8 cellular contexts compared by ENCODE assay signal in the genomic region with DNA sequence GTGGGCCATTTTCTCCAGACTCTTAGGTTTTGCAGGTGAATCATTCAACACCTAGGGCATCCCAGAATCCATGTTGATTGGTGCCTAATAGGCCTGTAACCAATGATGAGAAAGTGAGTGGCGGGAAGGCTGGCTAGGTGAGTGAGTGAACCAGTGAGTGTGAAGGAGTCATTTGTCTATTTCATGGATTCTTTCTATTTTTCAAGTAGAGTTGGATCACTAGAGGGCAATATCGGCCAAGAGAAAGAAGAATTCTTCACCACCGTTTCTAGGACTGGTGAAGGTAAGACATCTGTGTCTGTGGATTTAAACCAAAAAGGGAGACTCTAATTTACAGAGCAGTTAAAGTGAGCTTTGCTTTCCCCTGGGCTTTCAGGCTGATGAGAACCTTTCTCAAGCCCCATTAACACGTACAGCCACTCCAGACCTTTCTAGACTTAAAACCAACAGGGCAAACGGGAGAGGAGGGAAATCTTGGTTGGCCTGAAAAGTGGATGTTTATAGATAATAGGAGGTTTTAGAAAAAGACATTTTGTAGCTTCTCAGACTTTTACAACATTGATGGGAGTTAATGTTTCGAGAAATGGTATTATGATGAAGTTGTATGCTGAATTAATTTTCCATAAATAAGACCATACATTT.
A peak's percentile ranks its signal among the peaks of the same experiment; 100 is the strongest.
DNase-seq lines count a peak whose midpoint lies in the region; ATAC-seq, FAIRE-seq and TF ChIP-seq lines count a peak whose summit lies in the region.

No MANE protein-coding gene starts in this region.

- H3K27me3 ChIP-seq in NT2/D1 (ENCODE audit: insufficient read depth, insufficient read length) (no peaks in the 10 kb centered on the region), H1 (replicated peaks in 1 of 4; ENCODE audit: control insufficient read depth in 3 of 4, extremely low read depth in 1 of 4, insufficient read depth in 3 of 4, low read length in 3 of 4) (no peaks in the 10 kb centered on the region), neural progenitor cell (no peaks in the 10 kb centered on the region)

- H3K27ac ChIP-seq in H1 (ENCODE audit: low read depth, low read length) = no peak overlapping the region
- no peak overlapping the region for H3K27ac ChIP-seq in neural progenitor cell

- ATAC-seq in HG02678 (IDR thresholded peaks at IDR 0.05; ENCODE audit: unreplicated experiment) (peak; percentile 48), HG03159 (IDR thresholded peaks at IDR 0.05; ENCODE audit: unreplicated experiment) (no peak)

- H3K4me1 ChIP-seq in NT2/D1 (ENCODE audit: insufficient read depth, insufficient read length) (peaks cover 8% of the 10 kb centered on the region), H1 (replicated peaks in 1 of 4; ENCODE audit: control insufficient read depth in 3 of 4, insufficient read depth in 4 of 4, low read length in 3 of 4) (peaks cover 0 to 10% (median 2%) of the 10 kb centered on the region in 4 experiments; a peak in 4 of 7 replicates), neural progenitor cell (peaks cover 7% of the 10 kb centered on the region)

- peaks cover 9% of the 10 kb centered on the region for H3K4me1 Mint-ChIP-seq in neural progenitor cell

- TF ChIP-seq RAD21 in H1 (IDR thresholded peaks at IDR 0.05 in 1 of 2, conservative IDR thresholded peaks at IDR 0.05 in 1 of 2; ENCODE audit: low read depth in 2 of 2, low read length in 2 of 2) = peak; percentile 83 to 85

- H3K14ac ChIP-seq in H1 (ENCODE audit: insufficient read length) = no peak overlapping the region

- no peak for FAIRE-seq in H1 (lab: Jason Lieb, UNC)

- H4K8ac ChIP-seq in H1 (ENCODE audit: extremely low read depth, insufficient read depth, low read length) = no peak overlapping the region

- no peak overlapping the region for H3K18ac ChIP-seq in H1 (ENCODE audit: extremely low read depth, low read length)

- no peak overlapping the region for H2AK5ac ChIP-seq in H1 (ENCODE audit: low read depth, low read length)

- DNase-seq in NCI-H510A treated with DMSO at 0.1 percent for 48 hours (lab: John Stamatoyannopoulos, UW) (peak; percentile 24), NCI-H510A (lab: John Stamatoyannopoulos, UW) (no peak), NT2/D1 (ENCODE audit: low read depth, low spot score) (peak; percentile 38), H1 (ENCODE audit: low read depth in 1 of 2, low spot score in 2 of 2) (no peak), neural progenitor cell (ENCODE audit: low spot score) (peak; percentile 57), activated T-cell treated with anti-CD3 and anti-CD28 coated beads for 4 hours (no peak)

- H3K4me2 ChIP-seq in H1 (ENCODE audit: insufficient read depth in 1 of 2, low read depth in 2 of 2, low read length in 2 of 2) (no peak overlapping the region), neural progenitor cell (no peak overlapping the region)

- CTCF ChIA-PET in H1 (lab: Charles Lee; ENCODE audit: partially characterized antibody) = interaction anchor here (0.7 to 5.4 kb wide), 42 partner anchors 8 to 571 kb away, joined by 3 to 74 read pairs (median 4); no protein-coding TSS in a partner anchor

- H3K36me3 ChIP-seq in NT2/D1 (ENCODE audit: insufficient read depth, insufficient read length, low read length) (no peaks in the 10 kb centered on the region), H1 (ENCODE audit: control insufficient read depth in 2 of 4, insufficient read depth in 4 of 4, low read length in 3 of 4) (no peaks in the 10 kb centered on the region), neural progenitor cell (no peaks in the 10 kb centered on the region)

- no peak overlapping the region for H3K23ac ChIP-seq in H1 (ENCODE audit: insufficient read length)

- no peaks in the 10 kb centered on the region for H3K23me2 ChIP-seq in H1 (ENCODE audit: low read depth, low read length)

- H3K79me2 ChIP-seq in H1 (ENCODE audit: control insufficient read depth in 1 of 2, insufficient read depth in 2 of 2, low read length in 2 of 2) (no peaks in the 10 kb centered on the region), neural progenitor cell (ENCODE audit: low read depth) (no peaks in the 10 kb centered on the region)

- H2AFZ ChIP-seq in H1 (ENCODE audit: low read length) (no peak overlapping the region), neural progenitor cell (replicated peaks) (no peak overlapping the region)

- no peak overlapping the region for H2BK12ac ChIP-seq in H1 (ENCODE audit: low read depth, low read length)

- H3K4ac ChIP-seq in H1 (replicated peaks; ENCODE audit: insufficient read length, low read depth, low read length) = no peak overlapping the region

- H3K9ac ChIP-seq in NT2/D1 (ENCODE audit: insufficient read length, low read depth) (no peak overlapping the region), H1 (replicated peaks in 1 of 4; ENCODE audit: extremely low read depth in 1 of 4, low read depth in 3 of 4, low read length in 3 of 4) (no peak overlapping the region), neural progenitor cell (no peak overlapping the region)

- no peaks in the 10 kb centered on the region for H3K79me1 ChIP-seq in H1 (ENCODE audit: low read depth, low read length)

- POLR2A ChIA-PET in H1 (lab: Charles Lee; ENCODE audit: partially characterized antibody) = no interaction called here

- WGBS in H1 (ENCODE audit: extremely low coverage in 1 of 2, insufficient coverage in 1 of 2, insufficient read length in 1 of 2, insufficient replicate concordance in 2 of 2, low coverage in 1 of 2, low lambda C conversion rate in 2 of 2, missing lambda C conversion rate in 1 of 2), 2 experiments = 83% methylated on average over 6 of the region's 6 CpGs; no CpG with 5 or more reads in 1 of the 2 experiments

- H3K9me3 Mint-ChIP-seq in neural progenitor cell = no peaks in the 10 kb centered on the region

- H3K36me3 Mint-ChIP-seq in neural progenitor cell = no peaks in the 10 kb centered on the region

- H2BK120ac ChIP-seq in H1 (replicated peaks; ENCODE audit: low read depth, low read length) = no peak overlapping the region

- H4K91ac ChIP-seq in H1 (replicated peaks; ENCODE audit: insufficient read length, low read length) = no peak overlapping the region

- H2BK15ac ChIP-seq in H1 (ENCODE audit: low read length) = no peak overlapping the region

- no peak for TF ChIP-seq POLR2A in H1 (IDR thresholded peaks at IDR 0.05; ENCODE audit: control extremely low read depth in 1 of 2, low read depth in 2 of 2, low read length in 2 of 2)

- H3K27me3 Mint-ChIP-seq in neural progenitor cell (ENCODE audit: insufficient read depth, low read depth) = peaks cover 4% of the 10 kb centered on the region

- no peak for TF ChIP-seq EP300 in H1 (IDR thresholded peaks at IDR 0.05; ENCODE audit: borderline replicate concordance in 1 of 2, low read depth in 2 of 2, low read length in 2 of 2)

- no peaks in the 10 kb centered on the region for H3K9me3 ChIP-seq in NT2/D1 (ENCODE audit: insufficient read depth, low read length)
- no peaks in the 10 kb centered on the region for H3K9me3 ChIP-seq in H1 (ENCODE audit: insufficient read depth in 2 of 2, low read depth in 1 of 2, low read length in 1 of 2)
- H3K9me3 ChIP-seq in neural progenitor cell (ENCODE audit: low read depth) = no peaks in the 10 kb centered on the region

- no peak overlapping the region for H3K27ac Mint-ChIP-seq in neural progenitor cell

- peaks cover 6% of the 10 kb centered on the region for H3F3A ChIP-seq in neural progenitor cell (ENCODE audit: low read depth)

- TF ChIP-seq CTCF in H1 (IDR thresholded peaks at IDR 0.05; ENCODE audit: control extremely low read depth in 1 of 3, insufficient read depth in 1 of 3, low read depth in 1 of 3, low read length in 3 of 3) = peak in 2 of 3 experiments; percentile 35 to 46; a peak in 2 of 4 replicates
- TF ChIP-seq CTCF in neural progenitor cell (IDR thresholded peaks at IDR 0.05) = peak; percentile 61

- no peak overlapping the region for H2BK20ac ChIP-seq in H1 (ENCODE audit: low read length)

- H3K4me3 ChIP-seq in NT2/D1 (ENCODE audit: insufficient read length, low read depth) (no peak overlapping the region), H1 (ENCODE audit: extremely low read depth in 1 of 4, insufficient read depth in 2 of 4, low read depth in 3 of 4, low read length in 4 of 4) (no peak overlapping the region), neural progenitor cell (no peak overlapping the region)

- H4K5ac ChIP-seq in H1 (ENCODE audit: insufficient read length, low read depth, low read length) = no peak overlapping the region

- no peak overlapping the region for H3K56ac ChIP-seq in H1 (replicated peaks; ENCODE audit: insufficient read length, low read depth, low read length)

- H4K20me1 ChIP-seq in H1 (replicated peaks in 1 of 2; ENCODE audit: control insufficient read depth in 1 of 2, insufficient read depth in 2 of 2, low read length in 2 of 2) = no peaks in the 10 kb centered on the region
- H4K20me1 ChIP-seq in neural progenitor cell (ENCODE audit: low read depth) = no peaks in the 10 kb centered on the region

- H3K4me3 Mint-ChIP-seq in neural progenitor cell = no peak overlapping the region

- H2BK5ac ChIP-seq in H1 (ENCODE audit: low read depth, low read length) = no peak overlapping the region

TF ChIP-seq in H1, 55 proteins besides CTCF, POLR2A, EP300 and RAD21:
- TF ChIP-seq ZNF274 (IDR thresholded peaks at IDR 0.05; ENCODE audit: borderline replicate concordance, extremely low read depth, low read length) = no peak
- TF ChIP-seq SRF (IDR thresholded peaks at IDR 0.05; ENCODE audit: low read depth, low read length) = no peak
- no peak for TF ChIP-seq PHF8 (conservative IDR thresholded peaks at IDR 0.05; ENCODE audit: low read depth, low read length)
- no peak for TF ChIP-seq JUND (IDR thresholded peaks at IDR 0.05; ENCODE audit: low read length)
- no peak for TF ChIP-seq SP4 (IDR thresholded peaks at IDR 0.05; ENCODE audit: low read length)
- TF ChIP-seq EZH2 (IDR thresholded peaks at IDR 0.05; ENCODE audit: low read depth, low read length, severe bottlenecking) = no peak
- TF ChIP-seq, protein P1, sequence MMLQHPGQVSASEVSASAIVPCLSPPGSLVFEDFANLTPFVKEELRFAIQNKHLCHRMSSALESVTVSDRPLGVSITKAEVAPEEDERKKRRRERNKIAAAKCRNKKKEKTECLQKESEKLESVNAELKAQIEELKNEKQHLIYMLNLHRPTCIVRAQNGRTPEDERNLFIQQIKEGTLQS (IDR thresholded peaks at IDR 0.05; ENCODE audit: insufficient read depth, low read depth, low read length) = no peak

Comparison
In these comparisons a context has a peak if more than half of its experiments do, and no peak if none do; other contexts are left out.
1. DNase-seq: peak in NCI-H510A treated with DMSO at 0.1 percent for 48 hours (single experiment), NT2/D1 (single experiment) and neural progenitor cell (single experiment); none in NCI-H510A (single experiment), H1 (0 of 2) and activated T-cell treated with anti-CD3 and anti-CD28 coated beads for 4 hours (single experiment).